In genomic region chr3:183492849-183493179, GRCh38 we compare ENCODE assay signal across 18 cellular contexts.
DNase-seq lines count a peak whose midpoint lies in the region; ATAC-seq, FAIRE-seq and TF ChIP-seq lines count a peak whose summit lies in the region.
"Had no signal": no experiment of that assay in that cellular context is flagged by ENCODE, and none has a peak within 500 bp of the region (broad histone marks: within the 10 kb centered on the region; RNA-seq: fewer than 3 reads in every experiment).

No MANE protein-coding gene starts in this region.

- H3K4me3 ChIP-seq in HepG2 (replicated peaks in 1 of 3; ENCODE audit: insufficient read depth in 1 of 3, low read depth in 2 of 3, low read length in 3 of 3) (no peak overlapping the region), right lobe of liver (no peak overlapping the region), esophagus muscularis mucosa (no peak overlapping the region), foreskin fibroblast (ENCODE audit: low read depth in 1 of 2, low read length in 2 of 2) (no peak overlapping the region)
- H3K4me3 ChIP-seq: A549, Peyer's patch had no signal

- in situ Hi-C loops in HepG2 (cut with HindIII; ENCODE audit: extremely low pct_ligation_motif_present, low pct_unique_long_range_greater_than_20kb), result no loop called here

- no peaks in the 10 kb centered on the region for H3K9me3 Mint-ChIP-seq in activated naive CD8-positive, alpha-beta T cell treated with anti-CD3 and anti-CD28 coated beads, Interleukin-2, amount 50 U/mL, for 24 hours

- peaks cover 42% of the 10 kb centered on the region for H3K36me3 Mint-ChIP-seq in activated naive CD8-positive, alpha-beta T cell treated with anti-CD3 and anti-CD28 coated beads, Interleukin-2, amount 50 U/mL, for 24 hours (ENCODE audit: low read depth)

- peaks cover 10% of the 10 kb centered on the region; the same call in 1 of the 2 replicates for H3K4me1 ChIP-seq in HepG2 (ENCODE audit: insufficient read depth, low read length)
- peaks cover 0 to 1% (median 0%) of the 10 kb centered on the region in 4 donors for H3K4me1 ChIP-seq in right lobe of liver
- peaks cover 0 to 3% (median 0%) of the 10 kb centered on the region in 4 donors for H3K4me1 ChIP-seq in esophagus muscularis mucosa
- H3K4me1 ChIP-seq: Peyer's patch had no signal

- H3K79me2 ChIP-seq in HepG2 (ENCODE audit: insufficient read depth, low read length), result no peaks in the 10 kb centered on the region

- no peak for TF ChIP-seq POLR2A in HepG2 (IDR thresholded peaks at IDR 0.05; ENCODE audit: insufficient read depth in 1 of 2, low read depth in 2 of 2, low read length in 2 of 2)
- no peak for TF ChIP-seq POLR2A in right lobe of liver (IDR thresholded peaks at IDR 0.05)
- TF ChIP-seq POLR2A in esophagus muscularis mucosa (IDR thresholded peaks at IDR 0.05; ENCODE audit: low read depth), result no peak

- no peak overlapping the region for H3K9ac ChIP-seq in HepG2 (ENCODE audit: insufficient read depth, low read depth, low read length)

- H3K4me1 Mint-ChIP-seq in activated naive CD8-positive, alpha-beta T cell treated with anti-CD3 and anti-CD28 coated beads, Interleukin-2, amount 50 U/mL, for 24 hours, result peaks cover 3% of the 10 kb centered on the region

- POLR2A ChIA-PET in HepG2 (lab: Yijun Ruan, JAX), result no interaction called here

- H4K20me1 ChIP-seq in HepG2 (ENCODE audit: insufficient read depth, low read length), result no peaks in the 10 kb centered on the region

- TF ChIP-seq CTCF in HepG2 (CRISPR knock-in tag; IDR thresholded peaks at IDR 0.05) (no peak), right lobe of liver (IDR thresholded peaks at IDR 0.05) (no peak), esophagus muscularis mucosa (IDR thresholded peaks at IDR 0.05) (no peak), foreskin fibroblast (IDR thresholded peaks at IDR 0.05; ENCODE audit: low read depth, low read length) (no peak)

- CTCF ChIA-PET in HepG2 (lab: Yijun Ruan, JAX; ENCODE audit: low intra/inter-chr PET ratio, low total read pairs), result no interaction called here

- H3K27me3 Mint-ChIP-seq in activated naive CD8-positive, alpha-beta T cell treated with anti-CD3 and anti-CD28 coated beads, Interleukin-2, amount 50 U/mL, for 24 hours, result no peaks in the 10 kb centered on the region

- ATAC-seq in HepG2 (no peak), right lobe of liver (no peak)
- no peak for ATAC-seq in activated naive CD8-positive, alpha-beta T cell treated with anti-CD3 and anti-CD28 coated beads, Interleukin-2, amount 50 U/mL, for 24 hours
- ATAC-seq: A549 had no signal

- DNase-seq in HepG2 (ENCODE audit: low spot score) (no peak), right lobe of liver (no peak), astrocyte of the hippocampus (ENCODE audit: low read depth, low spot score) (peak; percentile 9), esophagus muscularis mucosa (ENCODE audit: extremely low spot score) (peak; percentile 53), GOT3 (lab: John Stamatoyannopoulos, UW) (no peak), foreskin fibroblast (no peak), NCI-H345 treated with DMSO at 0.1 percent for 48 hours (lab: John Stamatoyannopoulos, UW; ENCODE audit: unreplicated experiment) (no peak)
- no peak for DNase-seq in activated naive CD8-positive, alpha-beta T cell treated with anti-CD3 and anti-CD28 coated beads, Interleukin-2, amount 50 U/mL, for 24 hours
- DNase-seq: DMS53, GDM1, Karpas-422, NCI-H1105 treated with DMSO at 0.1 percent for 48 hours, NCI-H187, NCI-H774, SIG-M5 had no signal

- FAIRE-seq in HepG2 (lab: Jason Lieb, UNC), result no peak
- FAIRE-seq: A549, H54 had no signal

- H3K9me3 ChIP-seq in HepG2 (ENCODE audit: low read length), result no peaks in the 10 kb centered on the region
- no peaks in the 10 kb centered on the region for H3K9me3 ChIP-seq in right lobe of liver
- H3K9me3 ChIP-seq in esophagus muscularis mucosa, result no peaks in the 10 kb centered on the region
- H3K9me3 ChIP-seq: A549, Peyer's patch had no signal

- TF ChIP-seq RAD21 in HepG2 (CRISPR knock-in tag; IDR thresholded peaks at IDR 0.05), result no peak

- H3K27me3 ChIP-seq in HepG2 (ENCODE audit: control insufficient read depth in 1 of 2, insufficient read depth in 2 of 2, low read length in 2 of 2) (peaks cover 1 to 8% of the 10 kb centered on the region in 2 experiments; a peak in 1 of 5 replicates), right lobe of liver (no peaks in the 10 kb centered on the region), esophagus muscularis mucosa (no peaks in the 10 kb centered on the region)
- H3K27me3 ChIP-seq: Peyer's patch had no signal

- no peak overlapping the region for H3K4me2 ChIP-seq in HepG2 (ENCODE audit: low read depth, low read length)
- H3K4me2 ChIP-seq: A549 had no signal

- no peaks in the 10 kb centered on the region for H3K36me3 ChIP-seq in HepG2 (replicated peaks in 1 of 2; ENCODE audit: control insufficient read depth in 1 of 2, insufficient read depth in 2 of 2, low read length in 2 of 2)
- H3K36me3 ChIP-seq in right lobe of liver, result no peaks in the 10 kb centered on the region
- H3K36me3 ChIP-seq in esophagus muscularis mucosa, result no peaks in the 10 kb centered on the region
- H3K36me3 ChIP-seq: Peyer's patch had no signal

- WGBS in HepG2 (ENCODE audit: low lambda C conversion rate), result 34% methylated on average over 4 of the region's 4 CpGs
- 85% methylated on average over 4 of the region's 4 CpGs for WGBS in right lobe of liver (ENCODE audit: insufficient coverage, low coverage, low lambda C conversion rate, missing lambda C conversion rate)
- WGBS in esophagus muscularis mucosa, result 80% methylated on average over 4 of the region's 4 CpGs

- H2AFZ ChIP-seq in HepG2 (ENCODE audit: low read length), result no peak overlapping the region

- intact Hi-C loops in HepG2 (cut with micrococcal nuclease; ENCODE audit: unreplicated experiment), result loop anchor here (10.0 kb wide), 1 partner anchor 132 kb away; no protein-coding TSS in a partner anchor
- intact Hi-C loops in right lobe of liver (cut with DNase I), result no loop called here
- intact Hi-C loops in esophagus muscularis mucosa (cut with DNase I), result no loop called here

- BruUV-seq in HepG2 (replicated peaks; lab: Mats Ljungman, UMichigan), result no TSS peak

- H3K4me3 Mint-ChIP-seq in activated naive CD8-positive, alpha-beta T cell treated with anti-CD3 and anti-CD28 coated beads, Interleukin-2, amount 50 U/mL, for 24 hours, result no peak overlapping the region

- no peak overlapping the region for H3K27ac ChIP-seq in HepG2 (ENCODE audit: extremely low read length, insufficient read depth, low read length)
- H3K27ac ChIP-seq in right lobe of liver, result no peak overlapping the region
- H3K27ac ChIP-seq in esophagus muscularis mucosa (replicated peaks in 1 of 4), result no peak overlapping the region
- H3K27ac ChIP-seq: A549, Peyer's patch had no signal

- TF ChIP-seq EP300 in HepG2 (IDR thresholded peaks at IDR 0.05; ENCODE audit: low read depth in 2 of 2, low read length in 2 of 2) (no peak), HepG2 (CRISPR knock-in tag; IDR thresholded peaks at IDR 0.05; ENCODE audit: borderline replicate concordance) (no peak), esophagus muscularis mucosa (IDR thresholded peaks at IDR 0.05) (no peak)

- no peak overlapping the region for H3K27ac Mint-ChIP-seq in activated naive CD8-positive, alpha-beta T cell treated with anti-CD3 and anti-CD28 coated beads, Interleukin-2, amount 50 U/mL, for 24 hours

TF ChIP-seq in HepG2, 621 proteins besides CTCF, POLR2A, EP300 and RAD21:
- TF ChIP-seq ZFP36L1 (CRISPR knock-in tag; IDR thresholded peaks at IDR 0.05), result no peak
- peak; percentile 78 for TF ChIP-seq BCL6 (CRISPR knock-in tag; IDR thresholded peaks at IDR 0.05)
TF ChIP-seq in HepG2: peak in this region for 1.

Comparison
In these comparisons a context has a peak if more than half of its experiments do, and no peak if none do; other contexts are left out.
1. DNase-seq: peak in astrocyte of the hippocampus (single experiment) and esophagus muscularis mucosa (single experiment); none in HepG2 (single experiment), right lobe of liver (0 of 3), GOT3 (single experiment), foreskin fibroblast (0 of 2), NCI-H345 treated with DMSO at 0.1 percent for 48 hours (single experiment) and activated naive CD8-positive, alpha-beta T cell treated with anti-CD3 and anti-CD28 coated beads, Interleukin-2, amount 50 U/mL, for 24 hours (single experiment).